In genomic region chrX:40012039-40012799, GRCh38 we compare ENCODE assay signal across 8 cellular contexts.
DNase-seq lines count a peak whose midpoint lies in the region; ATAC-seq, FAIRE-seq and TF ChIP-seq lines count a peak whose summit lies in the region.

No MANE protein-coding gene starts in this region.

- H3K36me3 ChIP-seq in KMS-11 (ENCODE audit: insufficient read depth) (no peaks in the 10 kb centered on the region), kidney (ENCODE audit: control insufficient read depth in 1 of 2, insufficient read depth in 2 of 2, low read length in 2 of 2) (no peaks in the 10 kb centered on the region)

- intact Hi-C loops in kidney (cut with DNase I) = no loop called here

- H3K27ac ChIP-seq in KMS-11 (peak overlapping the region; percentile 97), kidney (ENCODE audit: low read depth in 2 of 2, low read length in 2 of 2) (peak overlapping the region; percentile 84 to 87)

- H3K4me3 Mint-ChIP-seq in stimulated activated naive CD8-positive, alpha-beta T cell treated with anti-CD3 and anti-CD28 coated beads, Interleukin-15, amount 100 ng/mL, for 72 hours = peak overlapping the region; percentile 82 to 88

- no peaks in the 10 kb centered on the region for H3K9me3 Mint-ChIP-seq in stimulated activated naive CD8-positive, alpha-beta T cell treated with anti-CD3 and anti-CD28 coated beads, Interleukin-15, amount 100 ng/mL, for 72 hours

- H3K27me3 ChIP-seq in KMS-11 (ENCODE audit: insufficient read depth, low read depth) = no peaks in the 10 kb centered on the region

- DNase-seq in amniotic stem cell (lab: John Stamatoyannopoulos, UW) = peak; percentile 0
- peak; percentile 81 for DNase-seq in kidney
- peak; percentile 36 to 37 for DNase-seq in stimulated activated naive CD8-positive, alpha-beta T cell treated with anti-CD3 and anti-CD28 coated beads, Interleukin-15, amount 100 ng/mL, for 72 hours
- DNase-seq in NCI-H1930 (lab: John Stamatoyannopoulos, UW) = no peak

- peak overlapping the region in 1 of 2 donors; percentile 82 for H3K27ac Mint-ChIP-seq in stimulated activated naive CD8-positive, alpha-beta T cell treated with anti-CD3 and anti-CD28 coated beads, Interleukin-15, amount 100 ng/mL, for 72 hours

- H3K27me3 Mint-ChIP-seq in stimulated activated naive CD8-positive, alpha-beta T cell treated with anti-CD3 and anti-CD28 coated beads, Interleukin-15, amount 100 ng/mL, for 72 hours = peaks cover 15% of the 10 kb centered on the region

- H2AFZ ChIP-seq in KMS-11 (ENCODE audit: low read depth) = peak overlapping the region; percentile 64

- H4K20me1 ChIP-seq in KMS-11 (ENCODE audit: insufficient read depth) = no peaks in the 10 kb centered on the region

- H3K4me3 ChIP-seq in KMS-11 (IDR thresholded peaks at IDR 0.05; ENCODE audit: insufficient read depth, low read depth, low read length) (no peak overlapping the region), kidney (ENCODE audit: low read length in 2 of 2) (peak overlapping the region in 1 of 2 donors; percentile 51)

- FAIRE-seq in kidney (lab: Jason Lieb, UNC) = no peak

- H3K79me2 ChIP-seq in KMS-11 (ENCODE audit: insufficient read depth, low read depth) = no peaks in the 10 kb centered on the region

- TF ChIP-seq CTCF in KMS-11 (conservative IDR thresholded peaks at IDR 0.05; ENCODE audit: low read depth, low read length) (no peak), kidney (IDR thresholded peaks at IDR 0.05; ENCODE audit: borderline replicate concordance, extremely low read depth, insufficient read depth) (no peak)

- H3K9me3 ChIP-seq in kidney (ENCODE audit: control insufficient read depth in 1 of 2, low read length in 2 of 2) = no peaks in the 10 kb centered on the region

- H3K9ac ChIP-seq in KMS-11 (peak overlapping the region; percentile 92), kidney (ENCODE audit: low read length in 2 of 2) (peak overlapping the region in 1 of 2 donors; percentile 12)

- H3K4me1 Mint-ChIP-seq in stimulated activated naive CD8-positive, alpha-beta T cell treated with anti-CD3 and anti-CD28 coated beads, Interleukin-15, amount 100 ng/mL, for 72 hours = peaks cover 56% of the 10 kb centered on the region

- H3K4me1 ChIP-seq in KMS-11 (ENCODE audit: low read depth, poor library complexity, severe bottlenecking) (no peaks in the 10 kb centered on the region), kidney (ENCODE audit: control insufficient read depth in 1 of 2, insufficient read depth in 1 of 2, low read depth in 1 of 2, low read length in 2 of 2) (peaks cover 0 to 11% of the 10 kb centered on the region in 2 donors)

- ATAC-seq in GM18502 (IDR thresholded peaks at IDR 0.05; ENCODE audit: poor library complexity, unreplicated experiment) (peak; percentile 6), HG03469 (IDR thresholded peaks at IDR 0.05; ENCODE audit: unreplicated experiment) (no peak), HG02870 (IDR thresholded peaks at IDR 0.05; ENCODE audit: unreplicated experiment) (no peak)
- ATAC-seq in stimulated activated naive CD8-positive, alpha-beta T cell treated with anti-CD3 and anti-CD28 coated beads, Interleukin-15, amount 100 ng/mL, for 72 hours = peak; percentile 8

- peak overlapping the region; percentile 76 for H3K4me2 ChIP-seq in KMS-11

Comparison
In these comparisons a context has a peak if more than half of its experiments do, and no peak if none do; other contexts are left out.
1. ATAC-seq: peak in GM18502 (single experiment) and stimulated activated naive CD8-positive, alpha-beta T cell treated with anti-CD3 and anti-CD28 coated beads, Interleukin-15, amount 100 ng/mL, for 72 hours (single experiment); none in HG03469 (single experiment) and HG02870 (single experiment).
2. DNase-seq: peak in amniotic stem cell (single experiment), kidney (single experiment) and stimulated activated naive CD8-positive, alpha-beta T cell treated with anti-CD3 and anti-CD28 coated beads, Interleukin-15, amount 100 ng/mL, for 72 hours (2 of 2); none in NCI-H1930 (0 of 2).